Comparison of ENCODE assay signal across 33 cellular contexts in the genomic region with DNA sequence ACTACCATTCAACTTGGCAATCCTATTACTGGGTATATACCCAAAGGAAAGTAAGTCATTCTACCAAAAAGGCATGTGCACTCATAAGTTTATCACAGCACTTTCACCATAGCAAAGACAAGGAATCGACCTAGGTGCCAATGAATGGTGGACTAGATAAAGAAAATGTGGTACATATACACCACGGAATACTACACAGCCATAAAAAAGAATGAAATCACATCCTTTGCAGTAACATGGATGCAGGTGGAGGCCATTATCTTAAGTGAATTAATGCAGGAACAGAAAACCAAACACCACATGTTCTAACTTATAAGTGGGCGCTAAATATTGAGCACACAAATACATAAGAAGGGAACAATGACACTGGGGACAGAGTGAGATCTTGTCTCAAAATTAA.
"Had no signal": no experiment of that assay in that cellular context is flagged by ENCODE, and none has a peak within 500 bp of the region (broad histone marks: within the 10 kb centered on the region; RNA-seq: fewer than 3 reads in every experiment).

No MANE protein-coding gene starts in this region.

- H3K36me3 ChIP-seq: adrenal gland, ascending aorta, brain microvascular endothelial cell, breast epithelium, cardiac muscle cell had no signal

- H3K27ac ChIP-seq: adrenal gland, ascending aorta, body of pancreas, brain microvascular endothelial cell, breast epithelium, cardiac muscle cell had no signal

- ATAC-seq: activated naive CD4-positive, alpha-beta T cell treated with anti-CD3 and anti-CD28 coated beads, Interleukin-2, amount 50 U/mL, for 72 hours; activated naive CD8-positive, alpha-beta T cell treated with anti-CD3 and anti-CD28 coated beads, Interleukin-2, amount 50 U/mL, for 24 hours; activated T-cell treated with anti-CD3 and anti-CD28 coated beads, Interleukin-2, amount 50 U/mL, for 4 hours; activated T-cell treated with anti-CD3 and anti-CD28 coated beads, Interleukin-2, amount 50 U/mL, for 72 hours; activated T-helper 17 cell treated with anti-CD3 and anti-CD28 coated beads, Interleukin-2, amount 50 U/mL, for 72 hours; body of pancreas had no signal

- H3K27me3 ChIP-seq: adrenal gland, ascending aorta, body of pancreas, brain microvascular endothelial cell, breast epithelium, cardiac muscle cell had no signal

- H3K4me1 ChIP-seq: adrenal gland, ascending aorta, body of pancreas, breast epithelium had no signal

- H3K9me3 ChIP-seq: adrenal gland, ascending aorta, body of pancreas, breast epithelium had no signal

- H3K4me3 ChIP-seq: adrenal gland, ascending aorta, body of pancreas, breast epithelium, cardiac muscle cell had no signal

- FAIRE-seq: astrocyte, bronchial epithelial cell, colon had no signal

- DNase-seq: activated effector memory CD4-positive, alpha-beta T cell treated with anti-CD3 and anti-CD28 coated beads, Interleukin-2, amount 50 U/mL, for 16 hours; activated effector memory CD4-positive, alpha-beta T cell treated with Interleukin-2 at 50 U/mL for 16 hours; activated gamma-delta T cell; activated gamma-delta T cell treated with Interleukin-2 at 50 U/mL for 16 hours; activated naive CD4-positive, alpha-beta T cell; activated naive CD4-positive, alpha-beta T cell treated with anti-CD3 and anti-CD28 coated beads for 36 hours; activated naive CD4-positive, alpha-beta T cell treated with anti-CD3 and anti-CD28 coated beads, Interleukin-2, amount 10 ng/mL, durations not matched to agents 7 days and 5 days; activated naive CD4-positive, alpha-beta T cell treated with anti-CD3 and anti-CD28 coated beads, Interleukin-2, amount 50 U/mL, for 16 hours; activated naive CD4-positive, alpha-beta T cell treated with Interleukin-2 at 50 U/mL for 16 hours; activated naive CD8-positive, alpha-beta T cell treated with anti-CD3 and anti-CD28 coated beads for 36 hours; activated naive CD8-positive, alpha-beta T cell treated with anti-CD3 and anti-CD28 coated beads, Interleukin-2, amount 10 ng/mL, durations not matched to agents 7 days and 5 days; activated naive CD8-positive, alpha-beta T cell treated with anti-CD3 and anti-CD28 coated beads, Interleukin-2, amount 50 U/mL, for 24 hours; activated T-cell treated with anti-CD3 and anti-CD28 coated beads, Interleukin-2, amount 50 U/mL, for 4 hours; activated T-cell treated with anti-CD3 and anti-CD28 coated beads, Interleukin-2, amount 50 U/mL, for 48 hours; activated T-cell treated with anti-CD3 and anti-CD28 coated beads, Interleukin-2, amount 50 U/mL, for 72 hours; adrenal gland; amniotic stem cell; amygdala; anterior cingulate cortex; aorta; body of pancreas; brain microvascular endothelial cell; caudate nucleus; central memory CD4-positive, alpha-beta T cell; cerebellar nuclear complex had no signal
